Comparison of ENCODE assay signal across 10 cellular contexts in genomic region chr6:41976794-41977484, GRCh38.
DNase-seq lines count a peak whose midpoint lies in the region; ATAC-seq and TF ChIP-seq lines count a peak whose summit lies in the region.
"Had no signal": no experiment of that assay in that cellular context is flagged by ENCODE, and none has a peak within 500 bp of the region (broad histone marks: within the 10 kb centered on the region; RNA-seq: fewer than 3 reads in every experiment).

No MANE protein-coding gene starts in this region.

- ATAC-seq in memory B cell (ENCODE audit: low read depth) (no peak), GM19035 (IDR thresholded peaks at IDR 0.05; ENCODE audit: unreplicated experiment) (no peak)

- H3K27ac Mint-ChIP-seq in memory B cell: peak overlapping the region; percentile 53

- no peak overlapping the region for H3K4me3 Mint-ChIP-seq in memory B cell
- H3K4me3 Mint-ChIP-seq: H9 had no signal

- intact Hi-C loops in tibial artery (cut with DNase I; ENCODE audit: low total_unique reads): no loop called here

- peak overlapping the region; percentile 83 for H3K4me2 ChIP-seq in BLaER1
- H3K4me2 ChIP-seq: KMS-11 had no signal

- H3K27me3 ChIP-seq in BLaER1 (no peaks in the 10 kb centered on the region), tibial artery (no peaks in the 10 kb centered on the region)

- peaks cover 6% of the 10 kb centered on the region for H3K36me3 Mint-ChIP-seq in memory B cell

- H4K20me1 ChIP-seq in BLaER1: no peaks in the 10 kb centered on the region

- H3K27ac ChIP-seq in BLaER1 (peak overlapping the region; percentile 97), tibial artery (no peak overlapping the region)
- H3K27ac ChIP-seq: KMS-11 had no signal

- peaks cover 90% of the 10 kb centered on the region for H3K4me1 ChIP-seq in BLaER1
- H3K4me1 ChIP-seq in tibial artery: no peaks in the 10 kb centered on the region

- H3K9me3 ChIP-seq in BLaER1: peaks cover 10% of the 10 kb centered on the region; the same call in 1 of the 2 replicates
- H3K9me3 ChIP-seq in tibial artery: no peaks in the 10 kb centered on the region

- peak overlapping the region; percentile 75 for H3K9ac ChIP-seq in BLaER1
- H3K9ac ChIP-seq: KMS-11 had no signal

- no peak overlapping the region for H3K4me3 ChIP-seq in BLaER1
- no peak overlapping the region for H3K4me3 ChIP-seq in HFF-Myc (replicated peaks; ENCODE audit: low read depth, low read length)
- no peak overlapping the region for H3K4me3 ChIP-seq in tibial artery

- H3K27me3 Mint-ChIP-seq in memory B cell: no peaks in the 10 kb centered on the region

- H3K4me1 Mint-ChIP-seq in memory B cell: peaks cover 24% of the 10 kb centered on the region
- H3K4me1 Mint-ChIP-seq: H9 had no signal

- TF ChIP-seq CTCF in HFF-Myc (IDR thresholded peaks at IDR 0.05; ENCODE audit: low read depth, low read length, missing control alignments) (no peak), tibial artery (IDR thresholded peaks at IDR 0.05) (no peak)

- no peaks in the 10 kb centered on the region for H3K9me3 Mint-ChIP-seq in memory B cell
- H3K9me3 Mint-ChIP-seq: H9 had no signal

- peak; percentile 48 for DNase-seq in HFF-Myc (ENCODE audit: extremely low read depth, low read depth)
- DNase-seq in activated T-helper 9 cell treated with anti-CD3 and anti-CD28 coated beads, Interleukin-2, amount 50 U/mL, for 16 hours (ENCODE audit: low read depth): peak; percentile 13
- no peak for DNase-seq in memory B cell (ENCODE audit: low spot score in 2 of 2)
- no peak for DNase-seq in tibial artery
- DNase-seq in central memory CD4-positive, alpha-beta T cell: no peak
- no peak for DNase-seq in HPDE6-E6E7 (ENCODE audit: extremely low spot score)
- DNase-seq: H9 had no signal

- H3K36me3 ChIP-seq in BLaER1 (peaks cover 4% of the 10 kb centered on the region), tibial artery (no peaks in the 10 kb centered on the region)

Comparison
In these comparisons a context has a peak if more than half of its experiments do, and no peak if none do; other contexts are left out.
1. DNase-seq: peak in HFF-Myc (single experiment) and activated T-helper 9 cell treated with anti-CD3 and anti-CD28 coated beads, Interleukin-2, amount 50 U/mL, for 16 hours (single experiment); none in memory B cell (0 of 2), tibial artery (0 of 2), central memory CD4-positive, alpha-beta T cell (single experiment) and HPDE6-E6E7 (single experiment).